1 cellular context compared by ENCODE assay signal in genomic region chr1:148756246-148756645, GRCh38. TPM values are rescaled to one million over a fixed set of nuclear protein-coding genes. Genes with fewer than 3 reads are reported as not detected.
"Had no signal": no experiment of that assay in that cellular context is flagged by ENCODE, and none has a peak within 500 bp of the region (broad histone marks: within the 10 kb centered on the region; RNA-seq: fewer than 3 reads in every experiment).

No MANE protein-coding gene starts in this region.

RNA-seq across cellular contexts. Expression of gene NUDT4B, which starts 7.7 kb away (rescaled TPM):
- total RNA-seq: MCF 10A had no signal
